Comparison of ENCODE assay signal across 7 cellular contexts in genomic region chr1:111742292-111742691, GRCh38. TPM values are rescaled to one million over a fixed set of nuclear protein-coding genes. Genes with fewer than 3 reads are reported as not detected.
DNase-seq lines count a peak whose midpoint lies in the region; FAIRE-seq and TF ChIP-seq lines count a peak whose summit lies in the region.
"Not testable (repeated sequence)": the region's sequence is repeated elsewhere in the genome, so short reads cannot be mapped to it uniquely, and the experiment has no call there.
"Had no signal": no experiment of that assay in that cellular context is flagged by ENCODE, and none has a peak within 500 bp of the region (broad histone marks: within the 10 kb centered on the region; RNA-seq: fewer than 3 reads in every experiment).

No MANE protein-coding gene starts in this region.

- not testable (repeated sequence) for H3K36me3 Mint-ChIP-seq in HFFc6 (ENCODE audit: low read depth); astrocyte (ENCODE audit: low read depth, unreplicated experiment); nephron (ENCODE audit: low read depth)

- not testable (repeated sequence) for H3K4me2 ChIP-seq in astrocyte (ENCODE audit: low read length); fibroblast of lung (ENCODE audit: extremely low read depth, insufficient read depth, low read length)

- not testable (repeated sequence) for FAIRE-seq in astrocyte (lab: Jason Lieb, UNC)

- H3K4me1 ChIP-seq in astrocyte (ENCODE audit: insufficient read depth, low read length) = peaks cover 31% of the 10 kb centered on the region
- peaks cover 13% of the 10 kb centered on the region for H3K4me1 ChIP-seq in fibroblast of lung (ENCODE audit: control insufficient read depth, extremely low read depth, insufficient read depth, low read length)
- H3K4me1 ChIP-seq in right atrium auricular region = peaks cover 0 to 81% of the 10 kb centered on the region in 2 donors

- not testable (repeated sequence) for H3K36me3 ChIP-seq in astrocyte (ENCODE audit: insufficient read depth, low read length); fibroblast of lung (ENCODE audit: control insufficient read depth, insufficient read depth, low read length); right atrium auricular region

- H2AFZ ChIP-seq in astrocyte (ENCODE audit: low read depth, low read length); fibroblast of lung (ENCODE audit: low read length): not testable (repeated sequence)

- H3K27ac ChIP-seq in astrocyte (ENCODE audit: low read depth, low read length); coronary artery: not testable (repeated sequence)
- H3K27ac ChIP-seq in fibroblast of lung (ENCODE audit: insufficient read depth, low read length) = peak overlapping the region; percentile 89
- H3K27ac ChIP-seq in right atrium auricular region = peak overlapping the region; percentile 62 to 87

- H3K27ac Mint-ChIP-seq in HFFc6 = peak overlapping the region; percentile 61; the same call in 1 of the 2 replicates
- H3K27ac Mint-ChIP-seq in astrocyte (ENCODE audit: unreplicated experiment); nephron: not testable (repeated sequence)

- H3K9me3 Mint-ChIP-seq in HFFc6; astrocyte (ENCODE audit: unreplicated experiment); nephron: not testable (repeated sequence)

- peak overlapping the region; percentile 53 for H3K9ac ChIP-seq in astrocyte (ENCODE audit: low read length)
- not testable (repeated sequence) for H3K9ac ChIP-seq in fibroblast of lung (ENCODE audit: insufficient read depth, low read length)

- not testable (repeated sequence) for H3K4me3 ChIP-seq in astrocyte (ENCODE audit: insufficient read depth, low read depth, low read length); coronary artery; fibroblast of lung (replicated peaks in 1 of 4; ENCODE audit: control extremely low read depth in 1 of 4, insufficient read depth in 1 of 4, low read depth in 3 of 4, low read length in 4 of 4); right atrium auricular region

- not testable (repeated sequence) for H3K27me3 ChIP-seq in astrocyte (ENCODE audit: insufficient read depth, low read length); fibroblast of lung (ENCODE audit: control insufficient read depth, insufficient read depth, low read length); right atrium auricular region

- H3K9me3 ChIP-seq in astrocyte (ENCODE audit: insufficient read depth, low read depth, low read length); fibroblast of lung (ENCODE audit: control insufficient read depth, insufficient read depth, low read depth, low read length); right atrium auricular region: not testable (repeated sequence)

- H3K4me3 Mint-ChIP-seq in HFFc6; astrocyte (ENCODE audit: unreplicated experiment): not testable (repeated sequence)
- peak overlapping the region in 2 of 3 experiments; percentile 39 to 44 for H3K4me3 Mint-ChIP-seq in nephron

- not testable (repeated sequence) for H3K27me3 Mint-ChIP-seq in HFFc6 (ENCODE audit: insufficient read depth)
- H3K27me3 Mint-ChIP-seq in astrocyte (ENCODE audit: low read depth, unreplicated experiment) (peaks cover 12% of the 10 kb centered on the region), nephron (ENCODE audit: low read depth) (peaks cover 30% of the 10 kb centered on the region)

- DNase-seq in HFFc6; astrocyte (ENCODE audit: low read depth); fibroblast of lung (ENCODE audit: low read depth in 2 of 2); right atrium auricular region (ENCODE audit: low spot score): not testable (repeated sequence)
- DNase-seq in coronary artery (ENCODE audit: low spot score) = peak; percentile 60

- H4K20me1 ChIP-seq in astrocyte (ENCODE audit: insufficient read depth, low read length); fibroblast of lung (ENCODE audit: control insufficient read depth, extremely low read depth, insufficient read depth, low read length): not testable (repeated sequence)

- H3K79me2 ChIP-seq in astrocyte (ENCODE audit: insufficient read depth, low read length) = not testable (repeated sequence)
- H3K79me2 ChIP-seq in fibroblast of lung (ENCODE audit: control insufficient read depth, insufficient read depth, low read length) = peaks cover 13% of the 10 kb centered on the region

- not testable (repeated sequence) for TF ChIP-seq CTCF in HFFc6 (IDR thresholded peaks at IDR 0.05); astrocyte (IDR thresholded peaks at IDR 0.05; ENCODE audit: insufficient read depth, low read depth, low read length); coronary artery (IDR thresholded peaks at IDR 0.05); fibroblast of lung (conservative IDR thresholded peaks at IDR 0.05 in 1 of 2, IDR thresholded peaks at IDR 0.05 in 1 of 2; ENCODE audit: low read depth in 1 of 2, low read length in 2 of 2); right atrium auricular region (IDR thresholded peaks at IDR 0.05); nephron (IDR thresholded peaks at IDR 0.05; ENCODE audit: unreplicated experiment in 3 of 3)

- peaks cover 62% of the 10 kb centered on the region for H3K4me1 Mint-ChIP-seq in HFFc6 (ENCODE audit: low read depth)
- H3K4me1 Mint-ChIP-seq in astrocyte (ENCODE audit: low read depth, unreplicated experiment) = peaks cover 19% of the 10 kb centered on the region
- peaks cover 19% of the 10 kb centered on the region for H3K4me1 Mint-ChIP-seq in nephron

RNA-seq across cellular contexts. Expression of gene INKA2, which starts 3.1 kb away (rescaled TPM):
- total RNA-seq in HFFc6 (2021; fragmentation: NEBNext Ultra II Directional; extraction: Animal tissue kit (Norgen Biotek cat#: 25700)) = 1 to 10 TPM; 1.7 to 3.5 (median 2.6) TPM
- total RNA-seq in astrocyte (7.3 and 12.6 TPM in 2 replicates), fibroblast of lung (3.5 and 3.9 TPM in 2 replicates), right atrium auricular region (10 to 100 TPM; 17.3 to 23.4 TPM)
- polyA plus RNA-seq in fibroblast of lung = 1.8 and 25.4 TPM in 2 replicates
- 2.7 and 64.8 TPM in 2 replicates for polyA plus RNA-seq in fibroblast of lung (2012)
- polyA minus RNA-seq in fibroblast of lung (ENCODE audit: low replicate concordance) = 14.2 and 58.2 TPM in 2 replicates
- total RNA-seq: Calu3 had no signal

RNA-seq across cellular contexts. Expression of gene DDX20, which starts 13.4 kb away (rescaled TPM):
- 10 to 100 TPM; 12.9 to 15.5 (median 13.9) TPM for total RNA-seq in HFFc6 (2021; fragmentation: NEBNext Ultra II Directional; extraction: Animal tissue kit (Norgen Biotek cat#: 25700))
- 13.1 and 15.4 TPM in 2 replicates for total RNA-seq in astrocyte
- 8.4 and 13.1 TPM in 2 replicates for total RNA-seq in fibroblast of lung
- 9.7 and 22.2 TPM in 2 replicates for polyA plus RNA-seq in fibroblast of lung
- polyA plus RNA-seq in fibroblast of lung (2012) = 7.9 and 13.9 TPM in 2 replicates
- 0.93 and 3.9 TPM in 2 replicates for polyA minus RNA-seq in fibroblast of lung (ENCODE audit: low replicate concordance)
- 1 to 10 TPM; 6.1 to 8.8 TPM for total RNA-seq in right atrium auricular region
